ENCODE assay signal across 22 cellular contexts in the genomic region with DNA sequence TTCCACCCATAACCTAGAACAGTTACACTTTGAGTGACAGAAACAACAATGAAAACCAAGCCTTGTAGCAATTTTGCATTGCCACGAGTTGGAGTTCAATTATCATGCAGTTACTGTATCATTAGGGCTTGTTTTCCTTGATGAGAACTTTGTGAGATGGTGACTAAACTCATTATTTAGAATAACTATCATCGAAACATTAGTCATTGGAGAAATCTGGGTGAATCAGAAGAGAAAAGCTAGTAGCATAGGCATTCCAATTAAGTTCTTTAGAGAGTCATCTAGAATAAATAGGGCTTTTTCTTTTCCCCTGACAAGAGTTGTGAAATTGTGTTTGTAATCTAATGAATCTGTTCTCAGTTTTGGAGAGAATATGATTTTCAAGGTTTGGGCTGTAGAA.
DNase-seq lines count a peak whose midpoint lies in the region; ATAC-seq and TF ChIP-seq lines count a peak whose summit lies in the region.
"Had no signal": no experiment of that assay in that cellular context is flagged by ENCODE, and none has a peak within 500 bp of the region (broad histone marks: within the 10 kb centered on the region; RNA-seq: fewer than 3 reads in every experiment).

No MANE protein-coding gene starts in this region.

- no peaks in the 10 kb centered on the region for H3K4me1 Mint-ChIP-seq in activated naive CD8-positive, alpha-beta T cell treated with anti-CD3 and anti-CD28 coated beads, Interleukin-2, amount 10 ng/mL, durations not matched to agents 7 days and 5 days
- no peaks in the 10 kb centered on the region for H3K4me1 Mint-ChIP-seq in activated naive CD8-positive, alpha-beta T cell treated with anti-CD3 and anti-CD28 coated beads, Interleukin-2, amount 50 U/mL, for 24 hours
- H3K4me1 Mint-ChIP-seq: activated CD4-positive, alpha-beta T cell treated with anti-CD3 and anti-CD28 coated beads, Interleukin-2, amount 10 ng/mL, durations not matched to agents 24 days and 14 days had no signal

- H3K9me3 ChIP-seq in fibroblast of lung (ENCODE audit: control insufficient read depth, insufficient read depth, low read depth, low read length), result no peaks in the 10 kb centered on the region
- H3K9me3 ChIP-seq in skeletal muscle satellite cell (replicated peaks; ENCODE audit: low read length), result no peaks in the 10 kb centered on the region

- peaks cover 2% of the 10 kb centered on the region for H3K9me3 Mint-ChIP-seq in activated naive CD8-positive, alpha-beta T cell treated with anti-CD3 and anti-CD28 coated beads, Interleukin-2, amount 10 ng/mL, durations not matched to agents 7 days and 5 days
- no peaks in the 10 kb centered on the region for H3K9me3 Mint-ChIP-seq in activated naive CD8-positive, alpha-beta T cell treated with anti-CD3 and anti-CD28 coated beads, Interleukin-2, amount 50 U/mL, for 24 hours
- H3K9me3 Mint-ChIP-seq: natural killer cell treated with Interleukin-12 subunit alpha and Interleukin-12 subunit beta and Interleukin-15 and Interleukin-18, amount 100 ng/mL, for 72 hours had no signal

- no peak overlapping the region for H2AFZ ChIP-seq in fibroblast of lung (ENCODE audit: low read length)

- H3K27ac ChIP-seq in fibroblast of lung (ENCODE audit: insufficient read depth, low read length), result no peak overlapping the region

- H3K9ac ChIP-seq in fibroblast of lung (ENCODE audit: insufficient read depth, low read length), result no peak overlapping the region
- no peak overlapping the region for H3K9ac ChIP-seq in skeletal muscle satellite cell (ENCODE audit: low read depth, low read length)

- no peak for TF ChIP-seq CTCF in fibroblast of lung (conservative IDR thresholded peaks at IDR 0.05 in 1 of 2, IDR thresholded peaks at IDR 0.05 in 1 of 2; ENCODE audit: low read depth in 1 of 2, low read length in 2 of 2)

- H3K4me2 ChIP-seq in fibroblast of lung (ENCODE audit: extremely low read depth, insufficient read depth, low read length) (peak overlapping the region; percentile 27), skeletal muscle satellite cell (ENCODE audit: low read length) (peak overlapping the region; percentile 50)
- H3K4me2 ChIP-seq: smooth muscle cell had no signal

- peaks cover 3% of the 10 kb centered on the region for H3K4me1 ChIP-seq in fibroblast of lung (ENCODE audit: control insufficient read depth, extremely low read depth, insufficient read depth, low read length)
- peaks cover 9% of the 10 kb centered on the region for H3K4me1 ChIP-seq in skeletal muscle satellite cell (ENCODE audit: control insufficient read depth, insufficient read depth, low read length)

- no peaks in the 10 kb centered on the region for H3K79me2 ChIP-seq in fibroblast of lung (ENCODE audit: control insufficient read depth, insufficient read depth, low read length)

- no peak for DNase-seq in activated naive CD8-positive, alpha-beta T cell treated with anti-CD3 and anti-CD28 coated beads, Interleukin-2, amount 10 ng/mL, durations not matched to agents 7 days and 5 days
- no peak for DNase-seq in activated naive CD8-positive, alpha-beta T cell treated with anti-CD3 and anti-CD28 coated beads, Interleukin-2, amount 50 U/mL, for 24 hours
- peak; percentile 7 for DNase-seq in RPMI7951 (ENCODE audit: low read depth)
- DNase-seq in fibroblast of lung (ENCODE audit: low read depth in 2 of 2), result peak; percentile 31 to 61
- no peak for DNase-seq in HuH-7.5 (ENCODE audit: low spot score)
- DNase-seq in GF-D8 (lab: John Stamatoyannopoulos, UW), result no peak
- DNase-seq: 8988T; activated CD4-positive, alpha-beta T cell treated with anti-CD3 and anti-CD28 coated beads, Interleukin-2, amount 10 ng/mL, durations not matched to agents 24 days and 14 days; activated effector memory CD4-positive, alpha-beta T cell treated with anti-CD3 and anti-CD28 coated beads, Interleukin-2, amount 50 U/mL, for 16 hours; CD4-positive, CD25-positive, alpha-beta regulatory T cell; DMS 273 treated with DMSO at 0.1 percent for 48 hours; effector CD8-positive, alpha-beta T cell; foreskin melanocyte; KBM-7; NCI-H1048; NCI-H2029 treated with DMSO at 0.1 percent for 48 hours; NK-92 treated with Interleukin-12 subunit alpha and Interleukin-12 subunit beta, amount 100 ng/mL, for 24 hours; stimulated activated CD4-positive, alpha-beta T cell treated with anti-CD3 and anti-CD28 coated beads, Interleukin-4, amount 100 ng/mL, for 24 hours had no signal

- no peaks in the 10 kb centered on the region for H3K27me3 ChIP-seq in fibroblast of lung (ENCODE audit: control insufficient read depth, insufficient read depth, low read length)
- no peaks in the 10 kb centered on the region for H3K27me3 ChIP-seq in skeletal muscle satellite cell (ENCODE audit: control insufficient read depth, insufficient read depth, low read length)

- H3K27me3 Mint-ChIP-seq in activated naive CD8-positive, alpha-beta T cell treated with anti-CD3 and anti-CD28 coated beads, Interleukin-2, amount 10 ng/mL, durations not matched to agents 7 days and 5 days, result peaks cover 3% of the 10 kb centered on the region
- H3K27me3 Mint-ChIP-seq in activated naive CD8-positive, alpha-beta T cell treated with anti-CD3 and anti-CD28 coated beads, Interleukin-2, amount 50 U/mL, for 24 hours, result no peaks in the 10 kb centered on the region

- no peak overlapping the region for H3K4me3 Mint-ChIP-seq in activated naive CD8-positive, alpha-beta T cell treated with anti-CD3 and anti-CD28 coated beads, Interleukin-2, amount 10 ng/mL, durations not matched to agents 7 days and 5 days
- H3K4me3 Mint-ChIP-seq in activated naive CD8-positive, alpha-beta T cell treated with anti-CD3 and anti-CD28 coated beads, Interleukin-2, amount 50 U/mL, for 24 hours, result no peak overlapping the region
- H3K4me3 Mint-ChIP-seq: activated CD4-positive, alpha-beta T cell treated with anti-CD3 and anti-CD28 coated beads, Interleukin-2, amount 10 ng/mL, durations not matched to agents 24 days and 14 days; CD4-positive, CD25-positive, alpha-beta regulatory T cell; natural killer cell treated with Interleukin-12 subunit alpha and Interleukin-12 subunit beta and Interleukin-15 and Interleukin-18, amount 100 ng/mL, for 72 hours had no signal

- H3K27ac Mint-ChIP-seq in activated naive CD8-positive, alpha-beta T cell treated with anti-CD3 and anti-CD28 coated beads, Interleukin-2, amount 10 ng/mL, durations not matched to agents 7 days and 5 days, result peak overlapping the region; percentile 30
- no peak overlapping the region for H3K27ac Mint-ChIP-seq in activated naive CD8-positive, alpha-beta T cell treated with anti-CD3 and anti-CD28 coated beads, Interleukin-2, amount 50 U/mL, for 24 hours
- H3K27ac Mint-ChIP-seq: activated CD4-positive, alpha-beta T cell treated with anti-CD3 and anti-CD28 coated beads, Interleukin-2, amount 10 ng/mL, durations not matched to agents 24 days and 14 days; CD4-positive, CD25-positive, alpha-beta regulatory T cell; natural killer cell treated with Interleukin-12 subunit alpha and Interleukin-12 subunit beta and Interleukin-15 and Interleukin-18, amount 100 ng/mL, for 72 hours had no signal

- H3K36me3 ChIP-seq in fibroblast of lung (ENCODE audit: control insufficient read depth, insufficient read depth, low read length), result no peaks in the 10 kb centered on the region
- no peaks in the 10 kb centered on the region for H3K36me3 ChIP-seq in skeletal muscle satellite cell (ENCODE audit: insufficient read depth, low read length)

- POLR2A ChIA-PET in activated naive CD8-positive, alpha-beta T cell treated with anti-CD3 and anti-CD28 coated beads, Interleukin-2, amount 10 ng/mL, durations not matched to agents 7 days and 5 days (lab: Charles Lee), result no interaction called here

- H4K20me1 ChIP-seq in fibroblast of lung (ENCODE audit: control insufficient read depth, extremely low read depth, insufficient read depth, low read length), result no peaks in the 10 kb centered on the region

- no peak for ATAC-seq in activated naive CD8-positive, alpha-beta T cell treated with anti-CD3 and anti-CD28 coated beads, Interleukin-2, amount 10 ng/mL, durations not matched to agents 7 days and 5 days (ENCODE audit: low read depth)
- no peak for ATAC-seq in activated naive CD8-positive, alpha-beta T cell treated with anti-CD3 and anti-CD28 coated beads, Interleukin-2, amount 50 U/mL, for 24 hours
- no peak for ATAC-seq in GM21529 (IDR thresholded peaks at IDR 0.05; ENCODE audit: unreplicated experiment)
- ATAC-seq: natural killer cell treated with Interleukin-12 subunit alpha and Interleukin-12 subunit beta and Interleukin-15 and Interleukin-18, amount 100 ng/mL, for 72 hours had no signal

- H3K4me3 ChIP-seq in fibroblast of lung (replicated peaks in 1 of 4; ENCODE audit: control extremely low read depth in 1 of 4, insufficient read depth in 1 of 4, low read depth in 3 of 4, low read length in 4 of 4) (no peak overlapping the region), skeletal muscle satellite cell (ENCODE audit: low read length) (peak overlapping the region; percentile 30)
- H3K4me3 ChIP-seq: smooth muscle cell had no signal

- H3K36me3 Mint-ChIP-seq in activated naive CD8-positive, alpha-beta T cell treated with anti-CD3 and anti-CD28 coated beads, Interleukin-2, amount 10 ng/mL, durations not matched to agents 7 days and 5 days, result no peaks in the 10 kb centered on the region
- no peaks in the 10 kb centered on the region for H3K36me3 Mint-ChIP-seq in activated naive CD8-positive, alpha-beta T cell treated with anti-CD3 and anti-CD28 coated beads, Interleukin-2, amount 50 U/mL, for 24 hours (ENCODE audit: low read depth)
- H3K36me3 Mint-ChIP-seq: CD4-positive, CD25-positive, alpha-beta regulatory T cell; natural killer cell treated with Interleukin-12 subunit alpha and Interleukin-12 subunit beta and Interleukin-15 and Interleukin-18, amount 100 ng/mL, for 72 hours had no signal

Comparison
In these comparisons a context has a peak if more than half of its experiments do, and no peak if none do; other contexts are left out.
1. DNase-seq: peak in RPMI7951 (single experiment) and fibroblast of lung (2 of 2); none in activated naive CD8-positive, alpha-beta T cell treated with anti-CD3 and anti-CD28 coated beads, Interleukin-2, amount 10 ng/mL, durations not matched to agents 7 days and 5 days (single experiment), activated naive CD8-positive, alpha-beta T cell treated with anti-CD3 and anti-CD28 coated beads, Interleukin-2, amount 50 U/mL, for 24 hours (single experiment), HuH-7.5 (single experiment) and GF-D8 (single experiment).